Comparison of ENCODE assay signal across 21 cellular contexts in genomic region chr4:150589174-150589573, GRCh38. TPM values are rescaled to one million over a fixed set of nuclear protein-coding genes. Genes with fewer than 3 reads are reported as not detected.
A peak's percentile ranks its signal among the peaks of the same experiment; 100 is the strongest.
DNase-seq lines count a peak whose midpoint lies in the region; ATAC-seq and TF ChIP-seq lines count a peak whose summit lies in the region.
"Had no signal": no experiment of that assay in that cellular context is flagged by ENCODE, and none has a peak within 500 bp of the region (broad histone marks: within the 10 kb centered on the region; RNA-seq: fewer than 3 reads in every experiment).

No MANE protein-coding gene starts in this region.

- peaks cover 24% of the 10 kb centered on the region for H3K79me2 ChIP-seq in SK-N-SH (ENCODE audit: insufficient read depth)

- TF ChIP-seq RAD21 in SK-N-SH (IDR thresholded peaks at IDR 0.05; ENCODE audit: low read length), result no peak

- CTCF ChIA-PET in SK-N-SH (lab: Yijun Ruan, JAX), result interaction anchor here (1.2 to 2.4 kb wide), 3 partner anchors 20 to 278 kb away, joined by 3 to 11 read pairs (median 4); no protein-coding TSS in a partner anchor

- H3K9me3 ChIP-seq in SK-N-SH (no peaks in the 10 kb centered on the region), mucosa of rectum (ENCODE audit: control insufficient read depth in 2 of 2, low read length in 2 of 2) (no peaks in the 10 kb centered on the region)

- no peak overlapping the region for H2AFZ ChIP-seq in SK-N-SH (ENCODE audit: low read depth)

- no peak for DNase-seq in SK-N-SH
- no peak for DNase-seq in activated T-cell treated with anti-CD3 and anti-CD28 coated beads, Interleukin-2, amount 50 U/mL, for 24 hours
- no peak for DNase-seq in stimulated activated effector memory CD8-positive, alpha-beta T cell treated with anti-CD3 and anti-CD28 coated beads, Interleukin-12 subunit alpha, Interleukin-12 subunit beta, amount 100 ng/mL, for 72 hours (ENCODE audit: low spot score in 2 of 2)
- DNase-seq: CD4-positive, alpha-beta T cell; DMS53; Karpas-422; NCI-H1092 treated with DMSO at 0.1 percent for 48 hours; NCI-H1436 treated with DMSO at 0.1 percent for 48 hours; NCI-H187 treated with DMSO at 0.1 percent for 48 hours; NCI-H2107; NCI-H446 treated with DMSO at 0.1 percent for 48 hours; NCI-H526; SHP77 had no signal

- no peaks in the 10 kb centered on the region for H3K4me1 Mint-ChIP-seq in activated T-cell treated with anti-CD3 and anti-CD28 coated beads, Interleukin-2, amount 50 U/mL, for 24 hours (ENCODE audit: low read depth)
- no peaks in the 10 kb centered on the region for H3K4me1 Mint-ChIP-seq in stimulated activated effector memory CD8-positive, alpha-beta T cell treated with anti-CD3 and anti-CD28 coated beads, Interleukin-12 subunit alpha, Interleukin-12 subunit beta, amount 100 ng/mL, for 72 hours

- no peaks in the 10 kb centered on the region for H3K9me2 ChIP-seq in SK-N-SH

- H3K4me2 ChIP-seq in SK-N-SH, result no peak overlapping the region
- H3K4me2 ChIP-seq: BLaER1 treated with 17β-estradiol and CSF1 and Interleukin-3, amounts not matched to agents 10 nM and 100 nM had no signal

- no peaks in the 10 kb centered on the region for H3K9me3 Mint-ChIP-seq in activated T-cell treated with anti-CD3 and anti-CD28 coated beads, Interleukin-2, amount 50 U/mL, for 24 hours
- H3K9me3 Mint-ChIP-seq in stimulated activated effector memory CD8-positive, alpha-beta T cell treated with anti-CD3 and anti-CD28 coated beads, Interleukin-12 subunit alpha, Interleukin-12 subunit beta, amount 100 ng/mL, for 72 hours, result no peaks in the 10 kb centered on the region
- H3K9me3 Mint-ChIP-seq: CD4-positive, alpha-beta T cell had no signal

- TF ChIP-seq EP300 in SK-N-SH (IDR thresholded peaks at IDR 0.05; ENCODE audit: borderline replicate concordance in 1 of 2, low read depth in 1 of 2, low read length in 1 of 2), result no peak

- H3K4me3 ChIP-seq in SK-N-SH (ENCODE audit: low read depth in 2 of 2, low read length in 1 of 2), result no peak overlapping the region
- H3K4me3 ChIP-seq in mucosa of rectum (ENCODE audit: low read length in 2 of 2), result peak overlapping the region; percentile 13 to 33
- peak overlapping the region; percentile 82 for H3K4me3 ChIP-seq in rectal smooth muscle tissue (ENCODE audit: low read length)
- H3K4me3 ChIP-seq: BLaER1 treated with 17β-estradiol and CSF1 and Interleukin-3, amounts not matched to agents 10 nM and 100 nM had no signal

- peaks cover 67% of the 10 kb centered on the region for H3K36me3 Mint-ChIP-seq in activated T-cell treated with anti-CD3 and anti-CD28 coated beads, Interleukin-2, amount 50 U/mL, for 24 hours (ENCODE audit: low read depth)
- peaks cover 37% of the 10 kb centered on the region for H3K36me3 Mint-ChIP-seq in stimulated activated effector memory CD8-positive, alpha-beta T cell treated with anti-CD3 and anti-CD28 coated beads, Interleukin-12 subunit alpha, Interleukin-12 subunit beta, amount 100 ng/mL, for 72 hours

- H3K4me3 Mint-ChIP-seq in activated T-cell treated with anti-CD3 and anti-CD28 coated beads, Interleukin-2, amount 50 U/mL, for 24 hours, result no peak overlapping the region
- no peak overlapping the region for H3K4me3 Mint-ChIP-seq in stimulated activated effector memory CD8-positive, alpha-beta T cell treated with anti-CD3 and anti-CD28 coated beads, Interleukin-12 subunit alpha, Interleukin-12 subunit beta, amount 100 ng/mL, for 72 hours
- H3K4me3 Mint-ChIP-seq: CD4-positive, alpha-beta T cell had no signal

- no peaks in the 10 kb centered on the region for H3F3A ChIP-seq in SK-N-SH (replicated peaks; ENCODE audit: insufficient read depth)

- peak overlapping the region in 1 of 2 experiments; percentile 34; a peak in 2 of 4 replicates for H3K27ac ChIP-seq in SK-N-SH (ENCODE audit: low read depth in 2 of 2, low read length in 1 of 2)
- H3K27ac ChIP-seq in mucosa of rectum (ENCODE audit: low read depth in 2 of 2, low read length in 2 of 2), result peak overlapping the region in 1 of 2 donors; percentile 7
- peak overlapping the region; percentile 93 for H3K27ac ChIP-seq in rectal smooth muscle tissue (ENCODE audit: low read depth, low read length)
- H3K27ac ChIP-seq: BLaER1 treated with 17β-estradiol and CSF1 and Interleukin-3, amounts not matched to agents 10 nM and 100 nM; RWPE1 had no signal

- H3K27me3 ChIP-seq in SK-N-SH (ENCODE audit: insufficient read depth) (no peaks in the 10 kb centered on the region), mucosa of rectum (ENCODE audit: control insufficient read depth in 2 of 2, insufficient read depth in 2 of 2, low read length in 2 of 2) (no peaks in the 10 kb centered on the region), rectal smooth muscle tissue (ENCODE audit: control insufficient read depth, insufficient read depth, low read length) (no peaks in the 10 kb centered on the region)
- H3K27me3 ChIP-seq: BLaER1 treated with 17β-estradiol and CSF1 and Interleukin-3, amounts not matched to agents 10 nM and 100 nM had no signal

- H3K36me3 ChIP-seq in SK-N-SH (replicated peaks in 1 of 2; ENCODE audit: control insufficient read depth in 1 of 2, insufficient read depth in 2 of 2, low read length in 1 of 2) (no peaks in the 10 kb centered on the region), mucosa of rectum (ENCODE audit: control insufficient read depth in 2 of 2, insufficient read depth in 2 of 2, low read length in 2 of 2) (peaks cover 0 to 5% of the 10 kb centered on the region in 2 donors), rectal smooth muscle tissue (ENCODE audit: control insufficient read depth, insufficient read depth, low read length) (peaks cover 2% of the 10 kb centered on the region)

- H3K4me1 ChIP-seq in SK-N-SH (ENCODE audit: control insufficient read depth in 1 of 2, insufficient read depth in 2 of 2, low read depth in 1 of 2, low read length in 1 of 2) (peaks cover 3 to 11% of the 10 kb centered on the region in 2 experiments; a peak in 3 of 4 replicates), mucosa of rectum (ENCODE audit: control insufficient read depth in 2 of 2, insufficient read depth in 2 of 2, low read length in 2 of 2) (no peaks in the 10 kb centered on the region), rectal smooth muscle tissue (ENCODE audit: control insufficient read depth, insufficient read depth, low read length) (peaks cover 11% of the 10 kb centered on the region)
- H3K4me1 ChIP-seq: BLaER1 treated with 17β-estradiol and CSF1 and Interleukin-3, amounts not matched to agents 10 nM and 100 nM had no signal

- WGBS in SK-N-SH (ENCODE audit: low lambda C conversion rate), result 67% methylated on average over 2 of the region's 2 CpGs

- H3K27me3 Mint-ChIP-seq in activated T-cell treated with anti-CD3 and anti-CD28 coated beads, Interleukin-2, amount 50 U/mL, for 24 hours, result no peaks in the 10 kb centered on the region
- H3K27me3 Mint-ChIP-seq: CD4-positive, alpha-beta T cell had no signal

- no peak overlapping the region for H3K9ac ChIP-seq in SK-N-SH
- H3K9ac ChIP-seq in mucosa of rectum (ENCODE audit: low read depth in 1 of 2, low read length in 2 of 2), result no peak overlapping the region
- no peak overlapping the region for H3K9ac ChIP-seq in rectal smooth muscle tissue (ENCODE audit: low read length)
- H3K9ac ChIP-seq: BLaER1 treated with 17β-estradiol and CSF1 and Interleukin-3, amounts not matched to agents 10 nM and 100 nM had no signal

- ATAC-seq in SK-N-SH treated with all-trans-retinoic acid at 6 μM for 48 hours, result no peak
- no peak for ATAC-seq in HG03469 (IDR thresholded peaks at IDR 0.05; ENCODE audit: unreplicated experiment)
- ATAC-seq in stimulated activated effector memory CD8-positive, alpha-beta T cell treated with anti-CD3 and anti-CD28 coated beads, Interleukin-12 subunit alpha, Interleukin-12 subunit beta, amount 100 ng/mL, for 72 hours, result no peak
- ATAC-seq: HepG2, Panc1 had no signal

- POLR2A ChIA-PET in SK-N-SH (lab: Yijun Ruan, JAX), result no interaction called here

- no peak for TF ChIP-seq CTCF in SK-N-SH (IDR thresholded peaks at IDR 0.05)

- H3K27ac Mint-ChIP-seq in activated T-cell treated with anti-CD3 and anti-CD28 coated beads, Interleukin-2, amount 50 U/mL, for 24 hours, result no peak overlapping the region
- no peak overlapping the region for H3K27ac Mint-ChIP-seq in stimulated activated effector memory CD8-positive, alpha-beta T cell treated with anti-CD3 and anti-CD28 coated beads, Interleukin-12 subunit alpha, Interleukin-12 subunit beta, amount 100 ng/mL, for 72 hours
- H3K27ac Mint-ChIP-seq: CD4-positive, alpha-beta T cell had no signal

- no peaks in the 10 kb centered on the region for H4K20me1 ChIP-seq in SK-N-SH (ENCODE audit: insufficient read depth)
- H4K20me1 ChIP-seq: BLaER1 treated with 17β-estradiol and CSF1 and Interleukin-3, amounts not matched to agents 10 nM and 100 nM had no signal

TF ChIP-seq in SK-N-SH, 30 proteins besides CTCF, POLR2A, EP300 and RAD21 (continues in another document):
- no peak for TF ChIP-seq FOXM1 (IDR thresholded peaks at IDR 0.05; ENCODE audit: low read depth)
- no peak for TF ChIP-seq SIN3A (IDR thresholded peaks at IDR 0.05; ENCODE audit: borderline replicate concordance, low read depth, low read length)
- no peak for TF ChIP-seq FOXJ3 (CRISPR knock-in tag; IDR thresholded peaks at IDR 0.05)
- TF ChIP-seq SMC3 (IDR thresholded peaks at IDR 0.05; ENCODE audit: low read depth, low read length), result no peak
- no peak for TF ChIP-seq CHD2 (IDR thresholded peaks at IDR 0.05; ENCODE audit: low read length, partially characterized antibody)
- peak; percentile 69 for TF ChIP-seq GATA2 (CRISPR knock-in tag; IDR thresholded peaks at IDR 0.05)

TF ChIP-seq in SK-N-SH treated with all-trans-retinoic acid at 6 μM for 48 hours, 23 proteins besides CTCF, POLR2A, EP300 and RAD21:
- TF ChIP-seq GLIS3 (CRISPR knock-in tag; IDR thresholded peaks at IDR 0.05), result no peak
- no peak for TF ChIP-seq ZNF8 (CRISPR knock-in tag; IDR thresholded peaks at IDR 0.05)
- no peak for TF ChIP-seq ISL1 (CRISPR knock-in tag; IDR thresholded peaks at IDR 0.05)

RNA-seq across cellular contexts. Expression of gene MAB21L2, which starts 7.2 kb away (rescaled TPM):
- 0.92 and 1.2 TPM in 2 replicates for polyA plus RNA-seq in SK-N-SH (2012; rRNA removed)
- polyA plus RNA-seq in SK-N-SH (2012; cell fraction: cytosol; rRNA removed), result 0.90 and 1.3 TPM in 2 replicates
- 0.36 and 0.74 TPM in 2 replicates for polyA plus RNA-seq in SK-N-SH (2012; cell fraction: nucleus; rRNA removed)
- polyA plus RNA-seq: HepG2 had no signal

Comparison
In these comparisons a context has a peak if more than half of its experiments do, and no peak if none do; other contexts are left out.
1. H3K4me3 ChIP-seq: peak in mucosa of rectum (2 of 2) and rectal smooth muscle tissue (single experiment); none in SK-N-SH (0 of 2).